In the genomic region with DNA sequence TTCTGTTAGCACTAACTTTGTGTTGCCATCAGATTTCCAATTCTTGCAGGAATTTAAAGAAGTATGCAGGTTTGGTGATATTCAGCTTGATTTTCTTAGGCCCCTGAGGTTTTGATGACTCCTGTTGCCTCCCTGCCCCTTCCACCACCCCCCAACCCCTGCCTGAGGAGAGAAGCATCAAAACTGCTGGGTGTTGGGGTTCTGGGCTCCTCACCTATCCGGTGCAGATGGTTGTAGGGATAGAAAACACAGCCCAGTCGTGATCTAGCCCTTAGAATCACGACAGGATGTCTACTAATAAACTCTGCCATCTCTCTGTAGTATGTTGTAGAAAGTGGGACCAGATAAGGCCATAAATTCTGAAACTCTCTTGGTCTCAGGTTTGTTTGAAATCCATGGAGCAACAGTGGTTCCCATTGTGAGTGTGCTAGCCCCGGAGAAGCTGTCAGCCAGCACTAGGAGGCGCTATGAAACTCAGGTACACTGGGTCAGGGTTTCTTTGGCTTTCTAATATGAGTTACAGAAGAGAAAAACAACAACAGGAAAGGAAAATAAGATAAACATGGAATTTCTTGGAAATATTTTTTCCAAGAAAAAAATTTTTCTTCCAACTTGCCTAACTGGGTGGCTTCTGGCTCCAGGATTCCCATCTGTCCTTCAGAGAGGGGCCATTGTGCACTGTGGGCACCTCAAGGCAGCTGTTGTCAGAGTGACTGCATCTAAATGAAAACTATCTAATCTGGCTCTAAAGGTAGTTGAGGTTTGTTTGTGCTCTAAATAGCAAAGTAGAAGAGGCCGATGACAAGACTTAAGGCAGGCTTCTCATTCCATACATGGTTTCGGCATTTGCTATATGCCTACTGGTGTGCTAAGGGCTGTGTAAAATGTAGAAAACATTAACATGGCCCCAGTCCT, we compare ENCODE assay signal across 8 cellular contexts. TPM values are rescaled to one million over a fixed set of nuclear protein-coding genes. Genes with fewer than 3 reads are reported as not detected.
DNase-seq lines count a peak whose midpoint lies in the region; ATAC-seq and TF ChIP-seq lines count a peak whose summit lies in the region.

No MANE protein-coding gene starts in this region.

- DNase-seq in KBM-7 (peak; percentile 58), colonic mucosa (peak; percentile 52), nephron progenitor cell (peak; percentile 46), HuH-7.5 (ENCODE audit: low spot score) (no peak), MG63 (no peak)
- DNase-seq in stimulated activated CD4-positive, alpha-beta T cell treated with anti-CD3 and anti-CD28 coated beads, Interleukin-4, amount 100 ng/mL, for 4 hours, result no peak
- DNase-seq in naive thymus-derived CD8-positive, alpha-beta T cell, result no peak

- H3K4me1 ChIP-seq in DOHH2 (ENCODE audit: control insufficient read depth, low read length) (no peaks in the 10 kb centered on the region), colonic mucosa (no peaks in the 10 kb centered on the region)

- no peaks in the 10 kb centered on the region for H4K20me1 ChIP-seq in DOHH2 (ENCODE audit: control insufficient read depth, insufficient read depth, low read depth, low read length)

- H3K9me2 ChIP-seq in DOHH2 (replicated peaks; ENCODE audit: control insufficient read depth, low read length), result no peaks in the 10 kb centered on the region

- H3K36me3 Mint-ChIP-seq in nephron progenitor cell (ENCODE audit: low read depth), result peaks cover 79% of the 10 kb centered on the region
- H3K36me3 Mint-ChIP-seq in naive thymus-derived CD8-positive, alpha-beta T cell, result peaks cover 0 to 86% (median 11%) of the 10 kb centered on the region in 3 donors

- ATAC-seq in naive thymus-derived CD8-positive, alpha-beta T cell, result no peak

- H3K9me3 Mint-ChIP-seq in nephron progenitor cell, result no peaks in the 10 kb centered on the region
- no peaks in the 10 kb centered on the region for H3K9me3 Mint-ChIP-seq in naive thymus-derived CD8-positive, alpha-beta T cell

- H3K27me3 ChIP-seq in DOHH2 (ENCODE audit: control insufficient read depth, low read length) (no peaks in the 10 kb centered on the region), colonic mucosa (no peaks in the 10 kb centered on the region), MG63 (no peaks in the 10 kb centered on the region)

- H3K27ac ChIP-seq in DOHH2 (ENCODE audit: low read depth, low read length), result no peak overlapping the region
- no peak overlapping the region for H3K27ac ChIP-seq in colonic mucosa

- H3K79me2 ChIP-seq in DOHH2 (ENCODE audit: control insufficient read depth, low read length), result no peaks in the 10 kb centered on the region

- H3K9me3 ChIP-seq in DOHH2 (ENCODE audit: control insufficient read depth, insufficient read depth, low read length) (no peaks in the 10 kb centered on the region), colonic mucosa (no peaks in the 10 kb centered on the region), MG63 (no peaks in the 10 kb centered on the region)

- H3K27ac Mint-ChIP-seq in nephron progenitor cell, result peak overlapping the region; percentile 51
- peak overlapping the region in 5 of 10 donors; percentile 45 to 80 (median 48) for H3K27ac Mint-ChIP-seq in naive thymus-derived CD8-positive, alpha-beta T cell

- H3K4me1 Mint-ChIP-seq in nephron progenitor cell, result peaks cover 5% of the 10 kb centered on the region
- H3K4me1 Mint-ChIP-seq in naive thymus-derived CD8-positive, alpha-beta T cell, result peaks cover 0 to 3% (median 1%) of the 10 kb centered on the region in 4 donors

- H3K4me2 ChIP-seq in DOHH2 (ENCODE audit: low read length), result no peak overlapping the region

- in situ Hi-C loops in KBM-7 (cut with MboI; ENCODE audit: low pct_unique_long_range_greater_than_20kb, low sequenced_read_pairs), result no loop called here

- H3K36me3 ChIP-seq in DOHH2 (ENCODE audit: control insufficient read depth, low read length) (peaks cover 72% of the 10 kb centered on the region), colonic mucosa (peaks cover 9% of the 10 kb centered on the region), MG63 (peaks cover 75% of the 10 kb centered on the region)

- peaks cover 10% of the 10 kb centered on the region for H3F3A ChIP-seq in DOHH2 (ENCODE audit: control insufficient read depth, insufficient read depth)

- TF ChIP-seq CTCF in DOHH2 (IDR thresholded peaks at IDR 0.05; ENCODE audit: low read depth, low read length, poor library complexity, severe bottlenecking) (peak; percentile 89), colonic mucosa (IDR thresholded peaks at IDR 0.05) (peak; percentile 52), nephron progenitor cell (IDR thresholded peaks at IDR 0.05) (peak; percentile 56)

- H3K4me3 ChIP-seq in DOHH2 (ENCODE audit: low read length) (no peak overlapping the region), colonic mucosa (no peak overlapping the region), MG63 (no peak overlapping the region)

- H3K9ac ChIP-seq in colonic mucosa (ENCODE audit: low read depth in 2 of 2, low read length in 2 of 2), result no peak overlapping the region

- POLR2A ChIA-PET in naive thymus-derived CD8-positive, alpha-beta T cell (lab: Charles Lee), result no interaction called here

- intact Hi-C loops in colonic mucosa (cut with DNase I), result no loop called here

- H3K4me3 Mint-ChIP-seq in nephron progenitor cell, result no peak overlapping the region
- H3K4me3 Mint-ChIP-seq in naive thymus-derived CD8-positive, alpha-beta T cell, result no peak overlapping the region

- no peaks in the 10 kb centered on the region for H3K27me3 Mint-ChIP-seq in nephron progenitor cell (ENCODE audit: low read depth, poor library complexity)
- H3K27me3 Mint-ChIP-seq in naive thymus-derived CD8-positive, alpha-beta T cell, result no peaks in the 10 kb centered on the region

RNA-seq across cellular contexts. Expression of a gene that starts 8.7 kb away (rescaled TPM):
- total RNA-seq in colonic mucosa, result 100 to 1,000 TPM; 163 to 167 TPM
- 134 and 205 TPM in 2 replicates for total RNA-seq in MG63 (2014; rRNA removed; shearing (Covaris generic); ENCODE audit: low replicate concordance)
- 100 to 1,000 TPM; 147 to 158 TPM for total RNA-seq in naive thymus-derived CD8-positive, alpha-beta T cell
- polyA plus RNA-seq in naive thymus-derived CD8-positive, alpha-beta T cell, result 100 to 1,000 TPM; 705 to 855 (median 766) TPM

Comparison
In these comparisons a context has a peak if more than half of its experiments do, and no peak if none do; other contexts are left out.
1. DNase-seq: peak in KBM-7 (single experiment), colonic mucosa (single experiment) and nephron progenitor cell (single experiment); none in HuH-7.5 (single experiment), MG63 (single experiment), stimulated activated CD4-positive, alpha-beta T cell treated with anti-CD3 and anti-CD28 coated beads, Interleukin-4, amount 100 ng/mL, for 4 hours (0 of 2) and naive thymus-derived CD8-positive, alpha-beta T cell (0 of 10).
2. Peak in every context shown above with its lines, with median percentiles within 50 percentile points of each other: CTCF ChIP-seq.